Comparison of ENCODE assay signal across 8 cellular contexts in genomic region chr2:191218292-191218898, GRCh38.
A peak's percentile ranks its signal among the peaks of the same experiment; 100 is the strongest.
DNase-seq lines count a peak whose midpoint lies in the region; ATAC-seq, FAIRE-seq and TF ChIP-seq lines count a peak whose summit lies in the region.

No MANE protein-coding gene starts in this region.

- peak; percentile 75 for FAIRE-seq in GM18507 (lab: Jason Lieb, UNC)

- in situ Hi-C loops in astrocyte of the cerebellum (cut with HindIII; ENCODE audit: low sequenced_read_pairs), result no loop called here

- DNase-seq in AG04449 (ENCODE audit: low read depth, low spot score) (no peak), GM18507 (ENCODE audit: extremely low spot score, insufficient read length, low read depth) (no peak), OCI-M1 (lab: John Stamatoyannopoulos, UW) (peak; percentile 78), astrocyte of the cerebellum (ENCODE audit: low read depth) (peak; percentile 78), iPS-NIHi11 (ENCODE audit: low spot score) (peak; percentile 65)
- peak; percentile 35 to 42 for DNase-seq in stimulated activated CD4-positive, alpha-beta T cell treated with anti-CD3 and anti-CD28 coated beads, Interleukin-2, amount 100 ng/mL, for 48 hours

- POLR2A ChIA-PET in AG04449 (lab: Yijun Ruan, JAX), result interaction anchor here (1.2 kb wide), 1 partner anchor 28 kb away, joined by 3 read pairs; no protein-coding TSS in a partner anchor

- ATAC-seq in HG03521 (IDR thresholded peaks at IDR 0.05; ENCODE audit: unreplicated experiment), result peak; percentile 38
- no peak for ATAC-seq in GM19397 (IDR thresholded peaks at IDR 0.05; ENCODE audit: unreplicated experiment)

- H3K4me3 ChIP-seq in AG04449 (ENCODE audit: low read depth, low read length) (no peak overlapping the region), astrocyte of the cerebellum (ENCODE audit: low read depth, low read length) (no peak overlapping the region)

- CTCF ChIA-PET in AG04449 (lab: Yijun Ruan, JAX), result interaction anchor here (0.6 to 5.0 kb wide), 44 partner anchors 9 to 305 kb away, joined by 3 to 77 read pairs (median 6); partner anchors contain the start of genes MYO1B and STAT4

- TF ChIP-seq CTCF in AG04449 (IDR thresholded peaks at IDR 0.05; ENCODE audit: insufficient read depth, low read length, missing control alignments) (peak; percentile 60), astrocyte of the cerebellum (IDR thresholded peaks at IDR 0.05; ENCODE audit: low read depth, low read length, missing control alignments) (peak; percentile 76)

Comparison
In these comparisons a context has a peak if more than half of its experiments do, and no peak if none do; other contexts are left out.
1. DNase-seq: peak in OCI-M1 (single experiment), astrocyte of the cerebellum (single experiment), iPS-NIHi11 (single experiment) and stimulated activated CD4-positive, alpha-beta T cell treated with anti-CD3 and anti-CD28 coated beads, Interleukin-2, amount 100 ng/mL, for 48 hours (2 of 2); none in AG04449 (single experiment) and GM18507 (single experiment).